In the genomic region with DNA sequence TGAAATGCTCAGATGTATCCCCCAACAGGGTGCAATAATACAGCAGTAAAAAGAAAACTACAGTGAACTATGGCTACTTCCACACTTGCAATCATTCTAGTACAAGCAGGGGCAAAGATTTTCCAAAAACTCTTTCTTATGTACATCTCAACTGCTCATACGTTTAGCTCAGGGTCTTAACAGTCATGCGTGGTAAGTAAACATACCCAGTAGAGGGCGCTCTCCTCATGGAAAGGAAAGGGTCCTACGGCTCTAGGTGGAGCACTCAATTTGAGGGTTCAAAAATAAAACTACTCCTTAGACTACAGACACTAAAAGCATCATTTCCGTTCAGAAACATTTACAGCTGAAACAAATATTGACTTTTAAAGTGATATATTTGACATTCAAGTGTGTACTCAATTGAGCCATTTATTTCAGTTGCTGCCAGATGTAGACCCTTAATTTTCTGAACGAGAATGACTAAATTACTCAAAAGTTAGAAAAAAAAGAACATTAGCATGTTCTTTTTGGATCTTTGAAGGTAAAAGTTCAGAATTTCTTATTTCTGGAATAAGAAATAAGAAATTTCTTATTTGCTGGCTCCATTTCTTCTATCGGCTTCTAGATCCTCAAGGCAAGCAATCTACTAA, we compare ENCODE assay signal across 8 cellular contexts.
DNase-seq lines count a peak whose midpoint lies in the region; ATAC-seq and TF ChIP-seq lines count a peak whose summit lies in the region.

No MANE protein-coding gene starts in this region.

- H3K4me1 ChIP-seq in cardiac muscle cell (ENCODE audit: low read depth) (peaks cover 8% of the 10 kb centered on the region), PC-3 (ENCODE audit: insufficient read depth, low read length) (0 out of 2 replicates have a peak, but pooled peaks cover 3% of the 10 kb centered on the region), esophagus muscularis mucosa (no peaks in the 10 kb centered on the region)
- H3K4me1 ChIP-seq in CD8-positive, alpha-beta T cell (ENCODE audit: insufficient read depth, low read length): no peaks in the 10 kb centered on the region

- H3K9me3 ChIP-seq in cardiac muscle cell (ENCODE audit: low read depth) (no peaks in the 10 kb centered on the region), PC-3 (ENCODE audit: low read length) (no peaks in the 10 kb centered on the region), esophagus muscularis mucosa (no peaks in the 10 kb centered on the region)
- H3K9me3 ChIP-seq in CD8-positive, alpha-beta T cell (ENCODE audit: low read length): no peaks in the 10 kb centered on the region

- DNase-seq in cardiac muscle cell (ENCODE audit: low read depth in 1 of 2, low spot score in 1 of 2) (peak; percentile 58 to 88), left cardiac atrium (no peak), H7 (peak; percentile 63), Kasumi-1 (lab: John Stamatoyannopoulos, UW) (peak; percentile 75 to 79), PC-3 (peak; percentile 93), esophagus muscularis mucosa (ENCODE audit: extremely low spot score) (no peak)
- peak; percentile 14 for DNase-seq in stimulated activated naive CD8-positive, alpha-beta T cell treated with anti-CD3 and anti-CD28 coated beads, Interleukin-15, Interleukin-2, amounts not matched to agents 100 U/mL and 50 U/mL, for 24 hours
- no peak for DNase-seq in CD8-positive, alpha-beta T cell

- CTCF ChIA-PET in PC-3 (lab: Charles Lee): interaction anchor here (0.6 to 0.7 kb wide), 4 partner anchors 34 to 527 kb away, joined by 3 to 5 read pairs (median 4); no protein-coding TSS in a partner anchor
- CTCF ChIA-PET in CD8-positive, alpha-beta T cell (lab: Charles Lee): no interaction called here

- ATAC-seq in left cardiac atrium (no peak), PC-3 (peak; percentile 70)
- ATAC-seq in stimulated activated naive CD8-positive, alpha-beta T cell treated with anti-CD3 and anti-CD28 coated beads, Interleukin-15, Interleukin-2, amounts not matched to agents 100 U/mL and 50 U/mL, for 24 hours: no peak
- no peak for ATAC-seq in CD8-positive, alpha-beta T cell

- no peak overlapping the region for H3K4me2 ChIP-seq in PC-3 (ENCODE audit: low read length)

- no peak overlapping the region for H3K4me3 Mint-ChIP-seq in CD8-positive, alpha-beta T cell

- no peak overlapping the region for H2AFZ ChIP-seq in PC-3 (ENCODE audit: low read length)

- no peaks in the 10 kb centered on the region for H3K79me2 ChIP-seq in PC-3 (ENCODE audit: low read length)

- H3K4me1 Mint-ChIP-seq in CD8-positive, alpha-beta T cell (ENCODE audit: low read depth): no peaks in the 10 kb centered on the region

- H3K27me3 ChIP-seq in cardiac muscle cell (no peaks in the 10 kb centered on the region), H7 (ENCODE audit: control insufficient read depth, insufficient read depth, low read length) (no peaks in the 10 kb centered on the region), PC-3 (ENCODE audit: low read length) (peaks cover 27% of the 10 kb centered on the region), esophagus muscularis mucosa (no peaks in the 10 kb centered on the region)
- no peaks in the 10 kb centered on the region for H3K27me3 ChIP-seq in CD8-positive, alpha-beta T cell (ENCODE audit: insufficient read depth, low read length)

- no peaks in the 10 kb centered on the region for H3K9me3 Mint-ChIP-seq in CD8-positive, alpha-beta T cell

- H3K36me3 Mint-ChIP-seq in CD8-positive, alpha-beta T cell: no peaks in the 10 kb centered on the region

- H3K9ac ChIP-seq in PC-3 (ENCODE audit: low read length): no peak overlapping the region

- WGBS in esophagus muscularis mucosa: 29% methylated on average over 7 of the region's 7 CpGs

- BruUV-seq in PC-3 (replicated peaks; lab: Mats Ljungman, UMichigan): no TSS peak

- H3K27ac Mint-ChIP-seq in CD8-positive, alpha-beta T cell: no peak overlapping the region

- H3K9me2 ChIP-seq in PC-3 (replicated peaks; ENCODE audit: low read length): no peaks in the 10 kb centered on the region

- no peaks in the 10 kb centered on the region for H3F3A ChIP-seq in PC-3 (ENCODE audit: low read length, unreplicated experiment)

- H3K27ac ChIP-seq in cardiac muscle cell (no peak overlapping the region), PC-3 (ENCODE audit: low read length) (no peak overlapping the region), esophagus muscularis mucosa (replicated peaks in 1 of 4) (no peak overlapping the region)
- no peak overlapping the region for H3K27ac ChIP-seq in CD8-positive, alpha-beta T cell (ENCODE audit: low read depth, low read length)

- no peaks in the 10 kb centered on the region for H4K20me1 ChIP-seq in PC-3 (ENCODE audit: low read length)

- intact Hi-C loops in left cardiac atrium (cut with DNase I) (no loop called here), PC-3 (cut with micrococcal nuclease) (loop anchor here (2.0 kb wide), 1 partner anchor 76 kb away; no protein-coding TSS in a partner anchor), esophagus muscularis mucosa (cut with DNase I) (no loop called here)
- intact Hi-C loops in CD8-positive, alpha-beta T cell (cut with DNase I, micrococcal nuclease): no loop called here

- TF ChIP-seq CTCF in cardiac muscle cell (IDR thresholded peaks at IDR 0.05; ENCODE audit: low read depth, low read length) (peak; percentile 53), PC-3 (conservative IDR thresholded peaks at IDR 0.05; ENCODE audit: low read depth, low read length) (peak; percentile 99), esophagus muscularis mucosa (IDR thresholded peaks at IDR 0.05) (peak; percentile 10 to 16 (median 15))
- no peak for TF ChIP-seq CTCF in CD8-positive, alpha-beta T cell (IDR thresholded peaks at IDR 0.05)

- no peaks in the 10 kb centered on the region for H3K27me3 Mint-ChIP-seq in CD8-positive, alpha-beta T cell (ENCODE audit: low read depth)

- no peaks in the 10 kb centered on the region for H3K36me3 ChIP-seq in cardiac muscle cell
- H3K36me3 ChIP-seq in H7 (replicated peaks; ENCODE audit: control insufficient read depth, insufficient read depth, low read length): no peaks in the 10 kb centered on the region
- H3K36me3 ChIP-seq in PC-3 (ENCODE audit: low read depth, low read length): no peaks in the 10 kb centered on the region
- H3K36me3 ChIP-seq in esophagus muscularis mucosa: no peaks in the 10 kb centered on the region
- H3K36me3 ChIP-seq in CD8-positive, alpha-beta T cell (ENCODE audit: insufficient read depth, low read length): no peaks in the 10 kb centered on the region

- H3K4me3 ChIP-seq in cardiac muscle cell: no peak overlapping the region
- no peak overlapping the region for H3K4me3 ChIP-seq in H7 (ENCODE audit: insufficient read depth, low read depth, low read length)
- no peak overlapping the region for H3K4me3 ChIP-seq in PC-3 (ENCODE audit: low read length)
- no peak overlapping the region for H3K4me3 ChIP-seq in esophagus muscularis mucosa
- no peak overlapping the region for H3K4me3 ChIP-seq in CD8-positive, alpha-beta T cell (ENCODE audit: low read depth, low read length)

- TF ChIP-seq EP300 in esophagus muscularis mucosa (IDR thresholded peaks at IDR 0.05): no peak

- no peak for TF ChIP-seq POLR2A in esophagus muscularis mucosa (IDR thresholded peaks at IDR 0.05; ENCODE audit: low read depth)

- POLR2A ChIA-PET in PC-3 (lab: Charles Lee; ENCODE audit: unreplicated experiment): no interaction called here
- POLR2A ChIA-PET in CD8-positive, alpha-beta T cell (lab: Charles Lee): no interaction called here

Comparison
In these comparisons a context has a peak if more than half of its experiments do, and no peak if none do; other contexts are left out.
1. DNase-seq: peak in cardiac muscle cell (2 of 2), H7 (single experiment), Kasumi-1 (2 of 2), PC-3 (single experiment) and stimulated activated naive CD8-positive, alpha-beta T cell treated with anti-CD3 and anti-CD28 coated beads, Interleukin-15, Interleukin-2, amounts not matched to agents 100 U/mL and 50 U/mL, for 24 hours (single experiment); none in left cardiac atrium (single experiment), esophagus muscularis mucosa (single experiment) and CD8-positive, alpha-beta T cell (0 of 7).